Comparison of ENCODE assay signal across 10 cellular contexts in the genomic region with DNA sequence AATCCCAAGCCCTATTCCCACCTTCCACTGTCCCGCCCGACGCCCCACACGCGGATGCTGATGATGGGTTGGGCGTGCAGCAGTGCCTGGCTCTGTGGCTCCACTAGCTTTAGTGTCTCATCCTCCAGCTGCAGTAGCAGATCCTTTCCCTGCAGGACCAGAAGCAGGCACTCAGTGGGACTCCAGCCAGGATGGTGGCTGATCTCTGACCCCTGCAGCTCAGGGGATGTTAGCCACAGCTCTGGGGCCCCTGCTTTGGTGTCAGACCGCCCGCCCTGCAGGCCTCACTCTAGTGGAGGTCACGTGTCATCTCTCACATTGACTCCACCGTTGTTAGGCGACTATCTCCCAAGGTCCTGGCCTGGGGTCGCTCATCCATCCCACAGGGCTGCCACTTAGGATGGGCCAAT. TPM values are rescaled to one million over a fixed set of nuclear protein-coding genes. Genes with fewer than 3 reads are reported as not detected.
A peak's percentile ranks its signal among the peaks of the same experiment; 100 is the strongest.
DNase-seq lines count a peak whose midpoint lies in the region; ATAC-seq, FAIRE-seq and TF ChIP-seq lines count a peak whose summit lies in the region.
"Had no signal": no experiment of that assay in that cellular context is flagged by ENCODE, and none has a peak within 500 bp of the region (broad histone marks: within the 10 kb centered on the region; RNA-seq: fewer than 3 reads in every experiment).

No MANE protein-coding gene starts in this region.

- H3K4me3 Mint-ChIP-seq in activated naive CD4-positive, alpha-beta T cell treated with anti-CD3 and anti-CD28 coated beads, Interleukin-2, amount 10 ng/mL, durations not matched to agents 7 days and 5 days = peak overlapping the region; percentile 77
- H3K4me3 Mint-ChIP-seq: H9, neural crest cell had no signal

- ATAC-seq in HG02981 (IDR thresholded peaks at IDR 0.05; ENCODE audit: unreplicated experiment) (peak; percentile 33), upper lobe of right lung (no peak)

- H3K27me3 Mint-ChIP-seq in activated naive CD4-positive, alpha-beta T cell treated with anti-CD3 and anti-CD28 coated beads, Interleukin-2, amount 10 ng/mL, durations not matched to agents 7 days and 5 days = peaks cover 4% of the 10 kb centered on the region

- no peak for TF ChIP-seq CTCF in upper lobe of right lung (IDR thresholded peaks at IDR 0.05)

- H3K4me1 ChIP-seq in upper lobe of right lung = peaks cover 4% of the 10 kb centered on the region

- peak overlapping the region; percentile 98 for H3K27ac Mint-ChIP-seq in activated naive CD4-positive, alpha-beta T cell treated with anti-CD3 and anti-CD28 coated beads, Interleukin-2, amount 10 ng/mL, durations not matched to agents 7 days and 5 days
- H3K27ac Mint-ChIP-seq: H9 had no signal

- H3K4me3 ChIP-seq in upper lobe of right lung = no peak overlapping the region

- H3K9me3 ChIP-seq in upper lobe of right lung = no peaks in the 10 kb centered on the region

- intact Hi-C loops in upper lobe of right lung (cut with DNase I) = no loop called here

- H3K9me3 Mint-ChIP-seq in activated naive CD4-positive, alpha-beta T cell treated with anti-CD3 and anti-CD28 coated beads, Interleukin-2, amount 10 ng/mL, durations not matched to agents 7 days and 5 days = no peaks in the 10 kb centered on the region
- H3K9me3 Mint-ChIP-seq: H9, neural crest cell had no signal

- H3K4me1 Mint-ChIP-seq in activated naive CD4-positive, alpha-beta T cell treated with anti-CD3 and anti-CD28 coated beads, Interleukin-2, amount 10 ng/mL, durations not matched to agents 7 days and 5 days = peaks cover 79% of the 10 kb centered on the region

- no peaks in the 10 kb centered on the region for H3K27me3 ChIP-seq in upper lobe of right lung

- H3K36me3 ChIP-seq in upper lobe of right lung = peaks cover 7% of the 10 kb centered on the region

- peak; percentile 58 for DNase-seq in activated naive CD4-positive, alpha-beta T cell treated with anti-CD3 and anti-CD28 coated beads, Interleukin-2, amount 10 ng/mL, durations not matched to agents 7 days and 5 days
- DNase-seq in activated naive CD4-positive, alpha-beta T cell treated with anti-CD3 and anti-CD28 coated beads, Interleukin-2, amount 50 U/mL, for 16 hours = no peak
- peak; percentile 66 to 70 for DNase-seq in activated T-cell treated with anti-CD3 and anti-CD28 coated beads, Interleukin-2, amount 50 U/mL, for 48 hours
- no peak for DNase-seq in upper lobe of right lung
- no peak for DNase-seq in A172 (ENCODE audit: low spot score)
- DNase-seq in NCI-H2081 treated with DMSO at 0.1 percent for 48 hours (lab: John Stamatoyannopoulos, UW) = no peak
- DNase-seq in GM19239 (ENCODE audit: insufficient read length, low spot score) = no peak
- DNase-seq: H9 had no signal

- no peak for FAIRE-seq in GM19239 (lab: Jason Lieb, UNC)

- H3K27ac ChIP-seq in upper lobe of right lung = peak overlapping the region; percentile 60

- CTCF ChIA-PET in activated naive CD4-positive, alpha-beta T cell treated with anti-CD3 and anti-CD28 coated beads, Interleukin-2, amount 10 ng/mL, durations not matched to agents 7 days and 5 days (lab: Charles Lee) = interaction anchor here (1.1 to 4.9 kb wide), 9 partner anchors 9 to 79 kb away, joined by 3 to 38 read pairs (median 6); partner anchors contain the start of genes APBB1, ARFIP2, SMPD1 and TIMM10B

- H3K36me3 Mint-ChIP-seq in activated naive CD4-positive, alpha-beta T cell treated with anti-CD3 and anti-CD28 coated beads, Interleukin-2, amount 10 ng/mL, durations not matched to agents 7 days and 5 days = peaks cover 63% of the 10 kb centered on the region

RNA-seq across cellular contexts. Expression of gene SMPD1, which starts 11.8 kb away (rescaled TPM):
- 51.9 TPM for total RNA-seq in upper lobe of right lung
- 140 and 147 TPM in 2 replicates for total RNA-seq in A172 (2014; rRNA removed; shearing (Covaris generic))

RNA-seq across cellular contexts. Expression of gene APBB1, which starts 16.8 kb away (rescaled TPM):
- 40.9 TPM for total RNA-seq in upper lobe of right lung
- total RNA-seq in A172 (2014; rRNA removed; shearing (Covaris generic)) = 58.4 and 63.3 TPM in 2 replicates

RNA-seq across cellular contexts. Expression of gene HPX, which starts 38.7 kb away (rescaled TPM):
- total RNA-seq in upper lobe of right lung = 1.4 TPM
- total RNA-seq in A172 (2014; rRNA removed; shearing (Covaris generic)) = 0.14 and 0.74 TPM in 2 replicates

Comparison
In these comparisons a context has a peak if more than half of its experiments do, and no peak if none do; other contexts are left out.
1. DNase-seq: peak in activated naive CD4-positive, alpha-beta T cell treated with anti-CD3 and anti-CD28 coated beads, Interleukin-2, amount 10 ng/mL, durations not matched to agents 7 days and 5 days (single experiment) and activated T-cell treated with anti-CD3 and anti-CD28 coated beads, Interleukin-2, amount 50 U/mL, for 48 hours (2 of 2); none in activated naive CD4-positive, alpha-beta T cell treated with anti-CD3 and anti-CD28 coated beads, Interleukin-2, amount 50 U/mL, for 16 hours (single experiment), upper lobe of right lung (single experiment), A172 (single experiment), NCI-H2081 treated with DMSO at 0.1 percent for 48 hours (single experiment) and GM19239 (single experiment).